In genomic region chr3:183116051-183116614, GRCh38 we compare ENCODE assay signal across 8 cellular contexts. TPM values are rescaled to one million over a fixed set of nuclear protein-coding genes. Genes with fewer than 3 reads are reported as not detected.
DNase-seq lines count a peak whose midpoint lies in the region; ATAC-seq and TF ChIP-seq lines count a peak whose summit lies in the region.

No MANE protein-coding gene starts in this region.

- H2BK120ac ChIP-seq in mesenchymal stem cell (ENCODE audit: low read depth, low read length) = no peak overlapping the region

- no peak overlapping the region for H3K23ac ChIP-seq in mesenchymal stem cell (ENCODE audit: low read length in 2 of 2)

- CTCF ChIA-PET in HEK293 (lab: Yijun Ruan, JAX) = interaction anchor here (0.6 to 0.8 kb wide), 3 partner anchors 63 to 269 kb away, joined by 3 to 4 read pairs (median 4); no protein-coding TSS in a partner anchor

- H3K4me2 ChIP-seq in mesenchymal stem cell (ENCODE audit: low read length, poor library complexity, severe bottlenecking) = peak overlapping the region; percentile 45

- H2BK5ac ChIP-seq in mesenchymal stem cell (ENCODE audit: low read depth, low read length, poor library complexity, severe bottlenecking) = no peak overlapping the region

- no peak overlapping the region for H2BK12ac ChIP-seq in mesenchymal stem cell (ENCODE audit: low read length in 2 of 2)

- H3K27me3 ChIP-seq in GM06990 (replicated peaks; ENCODE audit: control insufficient read depth, insufficient read depth, low read length) (no peaks in the 10 kb centered on the region), body of pancreas (no peaks in the 10 kb centered on the region), mesenchymal stem cell (ENCODE audit: control insufficient read depth in 1 of 2, insufficient read depth in 1 of 2, low read length in 2 of 2) (peaks cover 37 to 53% of the 10 kb centered on the region in 2 experiments)

- H2BK15ac ChIP-seq in mesenchymal stem cell (ENCODE audit: low read depth, poor library complexity, severe bottlenecking) = no peak overlapping the region

- H2AFZ ChIP-seq in mesenchymal stem cell (ENCODE audit: low read depth, low read length) = no peak overlapping the region

- H3K79me1 ChIP-seq in mesenchymal stem cell (replicated peaks; ENCODE audit: low read length, poor library complexity, severe bottlenecking) = no peaks in the 10 kb centered on the region

- no peak overlapping the region for H3K18ac ChIP-seq in mesenchymal stem cell (ENCODE audit: low read depth in 1 of 2, low read length in 2 of 2)

- no peak overlapping the region for H3K9ac ChIP-seq in mesenchymal stem cell (ENCODE audit: low read length)

- peak overlapping the region; percentile 59 for H3K4me3 ChIP-seq in GM06990 (replicated peaks; ENCODE audit: low read depth, low read length)
- H3K4me3 ChIP-seq in HEK293 (ENCODE audit: low read depth, low read length) = peak overlapping the region; percentile 60
- H3K4me3 ChIP-seq in body of pancreas = no peak overlapping the region
- H3K4me3 ChIP-seq in mesenchymal stem cell (ENCODE audit: insufficient read depth in 1 of 2, low read depth in 1 of 2, low read length in 2 of 2) = peak overlapping the region in 1 of 2 experiments; percentile 32

- H2AK5ac ChIP-seq in mesenchymal stem cell (ENCODE audit: low read length, severe bottlenecking) = no peak overlapping the region

- no peak overlapping the region for H3K27ac Mint-ChIP-seq in T-helper 17 cell

- intact Hi-C loops in body of pancreas (cut with DNase I) = loop anchor here (10.0 kb wide), 1 partner anchor 269 kb away; no protein-coding TSS in a partner anchor

- no peaks in the 10 kb centered on the region for H3K9me3 ChIP-seq in HEK293 (ENCODE audit: control insufficient read depth, insufficient read depth, low read depth, low read length)
- no peaks in the 10 kb centered on the region for H3K9me3 ChIP-seq in T-helper 17 cell (ENCODE audit: control insufficient read depth, low read length, poor library complexity, severe bottlenecking)
- H3K9me3 ChIP-seq in body of pancreas = no peaks in the 10 kb centered on the region
- peaks cover 3% of the 10 kb centered on the region for H3K9me3 ChIP-seq in mesenchymal stem cell (ENCODE audit: control insufficient read depth, low read length)

- TF ChIP-seq CTCF in GM06990 (IDR thresholded peaks at IDR 0.05; ENCODE audit: insufficient read depth, low read length, poor library complexity, severe bottlenecking) = no peak
- TF ChIP-seq CTCF in HEK293 (tag by site-specific recombination; IDR thresholded peaks at IDR 0.05) = no peak
- no peak for TF ChIP-seq CTCF in body of pancreas (IDR thresholded peaks at IDR 0.05)

- peaks cover 2% of the 10 kb centered on the region for H3K4me1 Mint-ChIP-seq in T-helper 17 cell

- WGBS in body of pancreas, 2 donors = 1% methylated on average over 23 to 24 of the region's 25 CpGs
- WGBS in mesenchymal stem cell = 7% methylated on average over 24 of the region's 25 CpGs

- no peaks in the 10 kb centered on the region for H3K36me3 Mint-ChIP-seq in T-helper 17 cell (ENCODE audit: low read depth)

- peak; percentile 88 for DNase-seq in GM06990 (ENCODE audit: extremely low read depth, insufficient read length)
- DNase-seq in NCI-H1092 treated with DMSO at 0.1 percent for 48 hours (lab: John Stamatoyannopoulos, UW) = peak; percentile 99
- peak in 2 of 3 donors; percentile 13 to 24 for DNase-seq in T-helper 17 cell
- DNase-seq in body of pancreas = peak; percentile 69 to 87 (median 84)
- no peak for DNase-seq in mesenchymal stem cell
- peak; percentile 75 for DNase-seq in stimulated activated CD8-positive, alpha-beta memory T cell treated with anti-CD3 and anti-CD28 coated beads, Interleukin-4, amount 100 ng/mL, for 48 hours
- DNase-seq in ureter (ENCODE audit: low spot score) = no peak

- H4K8ac ChIP-seq in mesenchymal stem cell (ENCODE audit: low read length) = no peak overlapping the region

- H3K14ac ChIP-seq in mesenchymal stem cell (ENCODE audit: low read length in 2 of 2) = peak overlapping the region in 1 of 2 experiments; percentile 13

- ATAC-seq in T-helper 17 cell (peak; percentile 89), body of pancreas (peak; percentile 84)

- H4K91ac ChIP-seq in mesenchymal stem cell (ENCODE audit: low read length) = peak overlapping the region; percentile 50

- H3K4me3 Mint-ChIP-seq in T-helper 17 cell = peak overlapping the region; percentile 86

- no peak overlapping the region for H3K4ac ChIP-seq in mesenchymal stem cell (ENCODE audit: low read depth in 1 of 2, low read length in 2 of 2)

- H3K27ac ChIP-seq in HEK293 (ENCODE audit: extremely low read depth, low read depth, low read length) = no peak overlapping the region
- peak overlapping the region in 3 of 4 donors; percentile 50 to 73 (median 67) for H3K27ac ChIP-seq in body of pancreas
- H3K27ac ChIP-seq in mesenchymal stem cell (ENCODE audit: low read length, poor library complexity, severe bottlenecking) = no peak overlapping the region

- H3K36me3 ChIP-seq in GM06990 (ENCODE audit: control insufficient read depth, insufficient read depth, low read length) (no peaks in the 10 kb centered on the region; the same call in 1 of the 2 replicates), HEK293 (ENCODE audit: control insufficient read depth in 2 of 2, insufficient read depth in 1 of 2, low read length in 2 of 2) (no peaks in the 10 kb centered on the region), body of pancreas (replicated peaks in 1 of 2; ENCODE audit: insufficient read depth in 1 of 2, low read depth in 2 of 2) (no peaks in the 10 kb centered on the region), mesenchymal stem cell (ENCODE audit: control insufficient read depth in 1 of 2, insufficient read depth in 2 of 2, low read depth in 1 of 2, low read length in 2 of 2) (no peaks in the 10 kb centered on the region)

- no peaks in the 10 kb centered on the region for H3K4me1 ChIP-seq in HEK293 (ENCODE audit: control insufficient read depth, insufficient read depth, low read length)
- peaks cover 9% of the 10 kb centered on the region for H3K4me1 ChIP-seq in body of pancreas
- H3K4me1 ChIP-seq in mesenchymal stem cell (ENCODE audit: control insufficient read depth, insufficient read depth, low read depth, low read length) = peaks cover 6% of the 10 kb centered on the region

- no peak for TF ChIP-seq POLR2A in body of pancreas (IDR thresholded peaks at IDR 0.05)

- POLR2A ChIA-PET in HEK293 (lab: Yijun Ruan, JAX) = no interaction called here

- peaks cover 21% of the 10 kb centered on the region for H3K27me3 Mint-ChIP-seq in T-helper 17 cell

TF ChIP-seq in HEK293, 187 proteins besides CTCF, POLR2A, EP300 and RAD21:
- TF ChIP-seq ZNF747 (tag by site-specific recombination; IDR thresholded peaks at IDR 0.05) (no peak), ZNF843 (tag by site-specific recombination; IDR thresholded peaks at IDR 0.05) (no peak), ZNF341 (tag by site-specific recombination; IDR thresholded peaks at IDR 0.05; ENCODE audit: low read depth) (0 out of 2 replicates have a peak, but pooled peaks have one; percentile 28), ZNF837 (tag by site-specific recombination; IDR thresholded peaks at IDR 0.05) (no peak)
- TF ChIP-seq, protein P1, sequence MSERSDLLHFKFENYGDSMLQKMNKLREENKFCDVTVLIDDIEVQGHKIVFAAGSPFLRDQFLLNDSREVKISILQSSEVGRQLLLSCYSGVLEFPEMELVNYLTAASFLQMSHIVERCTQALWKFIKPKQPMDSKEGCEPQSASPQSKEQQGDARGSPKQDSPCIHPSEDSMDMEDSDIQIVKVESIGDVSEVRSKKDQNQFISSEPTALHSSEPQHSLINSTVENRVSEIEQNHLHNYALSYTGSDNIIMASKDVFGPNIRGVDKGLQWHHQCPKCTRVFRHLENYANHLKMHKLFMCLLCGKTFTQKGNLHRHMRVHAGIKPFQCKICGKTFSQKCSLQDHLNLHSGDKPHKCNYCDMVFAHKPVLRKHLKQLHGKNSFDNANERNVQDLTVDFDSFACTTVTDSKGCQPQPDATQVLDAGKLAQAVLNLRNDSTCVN (tag by site-specific recombination; optimal IDR thresholded peaks at IDR 0.05) = peak; percentile 18
- TF ChIP-seq, protein P2, sequence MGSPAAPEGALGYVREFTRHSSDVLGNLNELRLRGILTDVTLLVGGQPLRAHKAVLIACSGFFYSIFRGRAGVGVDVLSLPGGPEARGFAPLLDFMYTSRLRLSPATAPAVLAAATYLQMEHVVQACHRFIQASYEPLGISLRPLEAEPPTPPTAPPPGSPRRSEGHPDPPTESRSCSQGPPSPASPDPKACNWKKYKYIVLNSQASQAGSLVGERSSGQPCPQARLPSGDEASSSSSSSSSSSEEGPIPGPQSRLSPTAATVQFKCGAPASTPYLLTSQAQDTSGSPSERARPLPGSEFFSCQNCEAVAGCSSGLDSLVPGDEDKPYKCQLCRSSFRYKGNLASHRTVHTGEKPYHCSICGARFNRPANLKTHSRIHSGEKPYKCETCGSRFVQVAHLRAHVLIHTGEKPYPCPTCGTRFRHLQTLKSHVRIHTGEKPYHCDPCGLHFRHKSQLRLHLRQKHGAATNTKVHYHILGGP (tag by site-specific recombination; IDR thresholded peaks at IDR 0.05) = no peak

RNA-seq across cellular contexts. Expression of gene MCCC1, which starts 16.8 kb away (rescaled TPM):
- 10 to 100 TPM; 17.5 to 17.6 TPM for total RNA-seq in T-helper 17 cell
- 10 to 100 TPM; 50.8 to 63.9 TPM for total RNA-seq in body of pancreas
- 8.6 TPM for polyA plus RNA-seq in mesenchymal stem cell (2013, experiment 1 of 2)
- polyA plus RNA-seq in mesenchymal stem cell (2013, experiment 2 of 2) = 8.3 TPM
- total RNA-seq in ureter = 102 TPM

RNA-seq across cellular contexts. Expression of gene LAMP3, which starts 46.4 kb away (rescaled TPM):
- total RNA-seq in T-helper 17 cell = 1 to 10 TPM; 1.9 to 2.0 TPM
- total RNA-seq in body of pancreas = 1 to 10 TPM; 1.3 to 2.6 TPM
- 0.72 TPM for polyA plus RNA-seq in mesenchymal stem cell (2013, experiment 1 of 2)
- 0.49 TPM for polyA plus RNA-seq in mesenchymal stem cell (2013, experiment 2 of 2)
- 5.3 TPM for total RNA-seq in ureter

Comparison
In these comparisons a context has a peak if more than half of its experiments do, and no peak if none do; other contexts are left out.
1. DNase-seq: peak in GM06990 (single experiment), NCI-H1092 treated with DMSO at 0.1 percent for 48 hours (single experiment), T-helper 17 cell (2 of 3), body of pancreas (4 of 4) and stimulated activated CD8-positive, alpha-beta memory T cell treated with anti-CD3 and anti-CD28 coated beads, Interleukin-4, amount 100 ng/mL, for 48 hours (single experiment); none in mesenchymal stem cell (single experiment) and ureter (single experiment).
2. H3K4me3 ChIP-seq: peak in GM06990 (single experiment) and HEK293 (single experiment); none in body of pancreas (0 of 2).
3. H3K27ac ChIP-seq: peak in body of pancreas (3 of 4); none in HEK293 (single experiment) and mesenchymal stem cell (single experiment).